ENCODE assay signal across 21 cellular contexts in the genomic region with DNA sequence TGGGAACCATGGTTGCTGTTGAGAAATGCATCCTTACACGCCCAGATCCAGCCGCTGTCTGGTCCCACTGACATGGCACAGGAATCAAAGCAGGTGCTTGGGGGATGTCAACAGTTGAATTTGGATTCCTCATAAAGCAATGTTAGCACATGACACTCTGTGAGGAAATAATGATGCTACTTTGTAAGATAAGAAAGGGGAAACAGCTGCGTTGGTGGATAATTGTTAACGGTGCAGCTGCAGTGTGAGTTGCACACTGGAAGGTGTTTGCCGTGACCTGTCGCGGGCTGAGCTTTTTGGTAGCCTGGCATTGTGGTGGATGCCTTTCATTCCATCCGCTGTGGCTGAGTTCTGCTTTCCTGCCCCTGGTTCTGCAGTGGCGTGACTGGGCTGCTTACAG.
"Had no signal": no experiment of that assay in that cellular context is flagged by ENCODE, and none has a peak within 500 bp of the region (broad histone marks: within the 10 kb centered on the region; RNA-seq: fewer than 3 reads in every experiment).

No MANE protein-coding gene starts in this region.

- H3K27me3 Mint-ChIP-seq: T-cell had no signal

- DNase-seq: KG1, MG63, NCI-H1092, NCI-H1105 treated with DMSO at 0.1 percent for 48 hours, NCI-H1417 treated with DMSO at 0.1 percent for 48 hours, NCI-H1694, NCI-H187 treated with DMSO at 0.1 percent for 48 hours, NCI-H2029 treated with DMSO at 0.1 percent for 48 hours, NCI-H2171 treated with DMSO at 0.1 percent for 48 hours, NCI-H345, NCI-H446 treated with DMSO at 0.1 percent for 48 hours, NCI-H510A treated with DMSO at 0.1 percent for 48 hours, NCI-H526, NCI-H774, PC-3, SHP77, SK-N-SH, SW 1271, T-cell had no signal

- H3K4me3 Mint-ChIP-seq: T-cell; T-helper 1 cell treated with Interleukin-12 subunit alpha and Interleukin-12 subunit beta and Interleukin-4 antibody, amounts not matched to agents 30 μg/mL and 1 μg/mL, for 36 hours had no signal

- ATAC-seq: Panc1, PC-3, T-cell had no signal

- H3K4me1 Mint-ChIP-seq: T-cell had no signal

- H3K27ac Mint-ChIP-seq: T-cell; T-helper 1 cell treated with Interleukin-12 subunit alpha and Interleukin-12 subunit beta and Interleukin-4 antibody, amounts not matched to agents 30 μg/mL and 1 μg/mL, for 36 hours had no signal
